Comparison of ENCODE assay signal across 9 cellular contexts in the genomic region with DNA sequence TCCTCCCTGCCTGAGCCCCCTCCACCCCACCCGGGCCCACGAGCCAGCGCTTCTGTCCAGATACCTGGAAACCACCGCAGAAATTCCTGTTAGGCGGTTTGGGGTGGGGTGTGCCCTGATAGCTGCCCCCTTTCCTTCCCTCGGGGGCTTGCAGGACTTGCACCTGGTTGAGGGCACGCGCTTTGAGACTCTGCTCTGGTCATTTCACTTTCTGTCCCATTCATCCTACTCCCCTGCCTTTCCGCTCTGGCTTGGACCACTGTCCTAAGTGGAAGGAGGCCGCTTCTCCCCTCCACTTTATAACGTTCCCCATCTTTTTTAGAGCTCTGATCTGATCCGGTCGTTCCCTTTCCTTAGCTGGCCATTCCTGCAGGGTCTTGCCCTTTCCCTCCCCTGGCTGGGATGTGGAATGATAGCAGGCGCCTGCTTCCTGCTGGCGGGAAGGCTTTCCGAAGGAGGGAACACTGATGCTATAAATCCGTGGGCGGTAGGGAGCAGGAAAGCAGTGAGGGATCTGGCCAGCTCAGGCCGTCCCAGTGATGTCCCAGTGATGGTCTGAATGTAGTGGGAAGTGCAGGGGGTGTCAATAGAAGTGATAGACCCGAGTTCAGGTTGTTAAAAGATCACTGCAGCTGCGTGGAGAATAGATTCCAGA. TPM values are rescaled to one million over a fixed set of nuclear protein-coding genes. Genes with fewer than 3 reads are reported as not detected.
DNase-seq lines count a peak whose midpoint lies in the region; ATAC-seq, FAIRE-seq and TF ChIP-seq lines count a peak whose summit lies in the region.
"Had no signal": no experiment of that assay in that cellular context is flagged by ENCODE, and none has a peak within 500 bp of the region (broad histone marks: within the 10 kb centered on the region; RNA-seq: fewer than 3 reads in every experiment).

No MANE protein-coding gene starts in this region.

- peaks cover 41% of the 10 kb centered on the region for H4K20me1 ChIP-seq in astrocyte (ENCODE audit: insufficient read depth, low read length)

- peaks cover 30% of the 10 kb centered on the region for H3K4me1 Mint-ChIP-seq in stimulated activated naive CD8-positive, alpha-beta T cell treated with anti-CD3 and anti-CD28 coated beads, Interleukin-15, Interleukin-2, amounts not matched to agents 100 ng/mL and 50 ng/mL, for 24 hours (ENCODE audit: low read depth)
- H3K4me1 Mint-ChIP-seq in astrocyte (ENCODE audit: low read depth, unreplicated experiment) = peaks cover 31% of the 10 kb centered on the region

- H3K9ac ChIP-seq in astrocyte (ENCODE audit: low read length) = peak overlapping the region; percentile 54

- H3K4me1 ChIP-seq in astrocyte (ENCODE audit: insufficient read depth, low read length) (peaks cover 42% of the 10 kb centered on the region), lower lobe of right lung (peaks cover 21% of the 10 kb centered on the region)

- H3K4me3 Mint-ChIP-seq in stimulated activated naive CD8-positive, alpha-beta T cell treated with anti-CD3 and anti-CD28 coated beads, Interleukin-15, Interleukin-2, amounts not matched to agents 100 ng/mL and 50 ng/mL, for 24 hours = peak overlapping the region; percentile 87
- peak overlapping the region; percentile 87 for H3K4me3 Mint-ChIP-seq in astrocyte (ENCODE audit: unreplicated experiment)

- no peaks in the 10 kb centered on the region for H3K27me3 ChIP-seq in astrocyte (ENCODE audit: insufficient read depth, low read length)
- H3K27me3 ChIP-seq in lower lobe of right lung (ENCODE audit: low read depth) = no peaks in the 10 kb centered on the region

- intact Hi-C loops in lower lobe of right lung (cut with DNase I) = no loop called here

- no peak for FAIRE-seq in astrocyte (lab: Jason Lieb, UNC)
- FAIRE-seq: TTC549 had no signal

- H3K4me3 ChIP-seq in astrocyte (ENCODE audit: insufficient read depth, low read depth, low read length) = peak overlapping the region; percentile 50
- peak overlapping the region; percentile 72 for H3K4me3 ChIP-seq in lower lobe of right lung

- peak overlapping the region; percentile 88 for H3K4me2 ChIP-seq in astrocyte (ENCODE audit: low read length)

- peaks cover 38% of the 10 kb centered on the region for H3K36me3 Mint-ChIP-seq in stimulated activated naive CD8-positive, alpha-beta T cell treated with anti-CD3 and anti-CD28 coated beads, Interleukin-15, Interleukin-2, amounts not matched to agents 100 ng/mL and 50 ng/mL, for 24 hours (ENCODE audit: low read depth)
- H3K36me3 Mint-ChIP-seq in astrocyte (ENCODE audit: low read depth, unreplicated experiment) = peaks cover 32% of the 10 kb centered on the region

- peak overlapping the region; percentile 87 for H3K27ac Mint-ChIP-seq in stimulated activated naive CD8-positive, alpha-beta T cell treated with anti-CD3 and anti-CD28 coated beads, Interleukin-15, Interleukin-2, amounts not matched to agents 100 ng/mL and 50 ng/mL, for 24 hours
- peak overlapping the region; percentile 72 for H3K27ac Mint-ChIP-seq in astrocyte (ENCODE audit: unreplicated experiment)

- H3K27ac ChIP-seq in astrocyte (ENCODE audit: low read depth, low read length) = no peak overlapping the region
- no peak overlapping the region for H3K27ac ChIP-seq in lower lobe of right lung

- TF ChIP-seq CTCF in astrocyte (IDR thresholded peaks at IDR 0.05; ENCODE audit: insufficient read depth, low read depth, low read length) (no peak), lower lobe of right lung (IDR thresholded peaks at IDR 0.05) (no peak)

- H3K9me3 ChIP-seq in astrocyte (ENCODE audit: insufficient read depth, low read depth, low read length) (peaks cover 3% of the 10 kb centered on the region), lower lobe of right lung (no peaks in the 10 kb centered on the region)

- H3K27me3 Mint-ChIP-seq in stimulated activated naive CD8-positive, alpha-beta T cell treated with anti-CD3 and anti-CD28 coated beads, Interleukin-15, Interleukin-2, amounts not matched to agents 100 ng/mL and 50 ng/mL, for 24 hours = no peaks in the 10 kb centered on the region
- H3K27me3 Mint-ChIP-seq in astrocyte (ENCODE audit: low read depth, unreplicated experiment) = no peaks in the 10 kb centered on the region

- H3K36me3 ChIP-seq in astrocyte (ENCODE audit: insufficient read depth, low read length) (no peaks in the 10 kb centered on the region), lower lobe of right lung (peaks cover 31% of the 10 kb centered on the region)

- DNase-seq in stimulated activated naive CD8-positive, alpha-beta T cell treated with anti-CD3 and anti-CD28 coated beads, Interleukin-15, Interleukin-2, amounts not matched to agents 100 U/mL and 50 U/mL, for 24 hours = no peak
- DNase-seq in astrocyte (ENCODE audit: low read depth) = no peak
- peak; percentile 20 for DNase-seq in lower lobe of right lung
- DNase-seq in OCI-M2 (lab: John Stamatoyannopoulos, UW; ENCODE audit: unreplicated experiment) = no peak
- no peak for DNase-seq in NCI-H1048 (lab: John Stamatoyannopoulos, UW)

- no peak for ATAC-seq in stimulated activated naive CD8-positive, alpha-beta T cell treated with anti-CD3 and anti-CD28 coated beads, Interleukin-15, Interleukin-2, amounts not matched to agents 100 U/mL and 50 U/mL, for 24 hours
- ATAC-seq in lower lobe of right lung (no peak), GM18858 (IDR thresholded peaks at IDR 0.05; ENCODE audit: unreplicated experiment) (no peak)
- ATAC-seq in activated CD4-positive, CD25-positive, alpha-beta regulatory T cell treated with anti-CD3 and anti-CD28 coated beads, Interleukin-2, amount 50 U/mL, for 24 hours = no peak

- no peak overlapping the region for H2AFZ ChIP-seq in astrocyte (ENCODE audit: low read depth, low read length)

- peaks cover 51% of the 10 kb centered on the region for H3K79me2 ChIP-seq in astrocyte (ENCODE audit: insufficient read depth, low read length)

- H3K9me3 Mint-ChIP-seq in stimulated activated naive CD8-positive, alpha-beta T cell treated with anti-CD3 and anti-CD28 coated beads, Interleukin-15, Interleukin-2, amounts not matched to agents 100 ng/mL and 50 ng/mL, for 24 hours = no peaks in the 10 kb centered on the region
- peaks cover 6% of the 10 kb centered on the region for H3K9me3 Mint-ChIP-seq in astrocyte (ENCODE audit: unreplicated experiment)

RNA-seq across cellular contexts. Expression of a gene that starts 0.9 kb away (rescaled TPM):
- total RNA-seq in astrocyte (14.7 and 14.8 TPM in 2 replicates), lower lobe of right lung (16.8 TPM)

RNA-seq across cellular contexts. Expression of a gene that starts 1.4 kb away (rescaled TPM):
- total RNA-seq in astrocyte = 24.5 and 25.9 TPM in 2 replicates
- 22.4 TPM for total RNA-seq in lower lobe of right lung
